Comparison of ENCODE assay signal across 1 cellular context in genomic region chr15:67550522-67550921, GRCh38.
TF ChIP-seq lines count a peak whose summit lies in the region.

No MANE protein-coding gene starts in this region.

TF ChIP-seq in K562, 482 proteins besides CTCF, POLR2A, EP300 and RAD21 (continued from another document and continues in another):
- TF ChIP-seq, protein P1, sequence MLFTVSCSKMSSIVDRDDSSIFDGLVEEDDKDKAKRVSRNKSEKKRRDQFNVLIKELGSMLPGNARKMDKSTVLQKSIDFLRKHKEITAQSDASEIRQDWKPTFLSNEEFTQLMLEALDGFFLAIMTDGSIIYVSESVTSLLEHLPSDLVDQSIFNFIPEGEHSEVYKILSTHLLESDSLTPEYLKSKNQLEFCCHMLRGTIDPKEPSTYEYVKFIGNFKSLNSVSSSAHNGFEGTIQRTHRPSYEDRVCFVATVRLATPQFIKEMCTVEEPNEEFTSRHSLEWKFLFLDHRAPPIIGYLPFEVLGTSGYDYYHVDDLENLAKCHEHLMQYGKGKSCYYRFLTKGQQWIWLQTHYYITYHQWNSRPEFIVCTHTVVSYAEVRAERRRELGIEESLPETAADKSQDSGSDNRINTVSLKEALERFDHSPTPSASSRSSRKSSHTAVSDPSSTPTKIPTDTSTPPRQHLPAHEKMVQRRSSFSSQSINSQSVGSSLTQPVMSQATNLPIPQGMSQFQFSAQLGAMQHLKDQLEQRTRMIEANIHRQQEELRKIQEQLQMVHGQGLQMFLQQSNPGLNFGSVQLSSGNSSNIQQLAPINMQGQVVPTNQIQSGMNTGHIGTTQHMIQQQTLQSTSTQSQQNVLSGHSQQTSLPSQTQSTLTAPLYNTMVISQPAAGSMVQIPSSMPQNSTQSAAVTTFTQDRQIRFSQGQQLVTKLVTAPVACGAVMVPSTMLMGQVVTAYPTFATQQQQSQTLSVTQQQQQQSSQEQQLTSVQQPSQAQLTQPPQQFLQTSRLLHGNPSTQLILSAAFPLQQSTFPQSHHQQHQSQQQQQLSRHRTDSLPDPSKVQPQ (CRISPR knock-in tag; IDR thresholded peaks at IDR 0.05; ENCODE audit: borderline replicate concordance): no peak
- TF ChIP-seq MAFK (IDR thresholded peaks at IDR 0.05; ENCODE audit: low read length) (peak; percentile 26; the same call in 1 of the 2 replicates), ZFPM2 (CRISPR knock-in tag; IDR thresholded peaks at IDR 0.05) (no peak), NR4A1 (CRISPR knock-in tag; IDR thresholded peaks at IDR 0.05) (no peak), NR4A1 (tag; IDR thresholded peaks at IDR 0.05) (peak; percentile 81), ZBTB5 (IDR thresholded peaks at IDR 0.05) (no peak), GABPA (tag; conservative IDR thresholded peaks at IDR 0.05; ENCODE audit: low read depth) (no peak), BRCA1 (IDR thresholded peaks at IDR 0.05) (no peak), BRCA1 (CRISPR knock-in tag; IDR thresholded peaks at IDR 0.05) (no peak), CBFA2T2 (conservative IDR thresholded peaks at IDR 0.05) (no peak), NCOA6 (IDR thresholded peaks at IDR 0.05) (no peak), CXXC5 (CRISPR knock-in tag; IDR thresholded peaks at IDR 0.05) (peak; percentile 45; the same call in 1 of the 2 replicates), LEF1 (IDR thresholded peaks at IDR 0.05) (peak; percentile 5; the same call in 1 of the 2 replicates), UBTF (IDR thresholded peaks at IDR 0.05; ENCODE audit: borderline replicate concordance in 1 of 2, low read depth in 2 of 2, low read length in 2 of 2) (no peak), CHCHD3 (CRISPR knock-in tag; IDR thresholded peaks at IDR 0.05) (no peak), ZNF696 (CRISPR knock-in tag; conservative IDR thresholded peaks at IDR 0.05) (no peak), RCOR1 (IDR thresholded peaks at IDR 0.05; ENCODE audit: borderline replicate concordance in 1 of 2, low read depth in 2 of 2, low read length in 2 of 2) (peak in 1 of 2 experiments; percentile 73; a peak in 1 of 4 replicates), NFATC3 (IDR thresholded peaks at IDR 0.05) (no peak), RBM15 (IDR thresholded peaks at IDR 0.05; ENCODE audit: insufficient read depth, low read length) (no peak), POU5F1 (IDR thresholded peaks at IDR 0.05; ENCODE audit: borderline replicate concordance, low read depth, low read length, partially characterized antibody) (no peak), PPARD (CRISPR knock-in tag; IDR thresholded peaks at IDR 0.05) (no peak), ERF (CRISPR knock-in tag; IDR thresholded peaks at IDR 0.05) (no peak), PHB (CRISPR knock-in tag; IDR thresholded peaks at IDR 0.05) (no peak), TBP (optimal IDR thresholded peaks at IDR 0.05; ENCODE audit: low read depth, low read length) (no peak), LCOR (CRISPR knock-in tag; IDR thresholded peaks at IDR 0.05) (no peak; the same call in 1 of the 2 replicates), MTA1 (IDR thresholded peaks at IDR 0.05; ENCODE audit: borderline replicate concordance) (0 out of 2 replicates have a peak, but pooled peaks have one; percentile 33), HCFC1 (IDR thresholded peaks at IDR 0.05; ENCODE audit: low read depth, low read length) (no peak), CCAR2 (IDR thresholded peaks at IDR 0.05; ENCODE audit: low read depth, low read length) (no peak), MAFF (IDR thresholded peaks at IDR 0.05; ENCODE audit: low read length) (peak; percentile 44; the same call in 1 of the 2 replicates), RUNX1 (IDR thresholded peaks at IDR 0.05; ENCODE audit: low read depth) (no peak), ZNF133 (CRISPR knock-in tag; IDR thresholded peaks at IDR 0.05) (no peak), MCM7 (IDR thresholded peaks at IDR 0.05) (no peak), RFX7 (CRISPR knock-in tag; IDR thresholded peaks at IDR 0.05) (no peak), RBM25 (IDR thresholded peaks at IDR 0.05; ENCODE audit: low read depth, low read length, severe bottlenecking) (no peak), ELF1 (tag; IDR thresholded peaks at IDR 0.05) (no peak), NCOA4 (IDR thresholded peaks at IDR 0.05; ENCODE audit: partially characterized antibody) (no peak), MEF2D (tag; conservative IDR thresholded peaks at IDR 0.05; ENCODE audit: low read depth) (peak; percentile 79), SLC30A9 (CRISPR knock-in tag; IDR thresholded peaks at IDR 0.05) (no peak), FIP1L1 (IDR thresholded peaks at IDR 0.05; ENCODE audit: low read depth, low read length, poor library complexity, severe bottlenecking) (no peak), BACH1 (tag; IDR thresholded peaks at IDR 0.05) (peak; percentile 80; the same call in 1 of the 2 replicates), U2AF1 (optimal IDR thresholded peaks at IDR 0.05; ENCODE audit: low read depth, low read length) (no peak), JUNB (CRISPR knock-in tag; conservative IDR thresholded peaks at IDR 0.05) (no peak), PTTG1 (tag; IDR thresholded peaks at IDR 0.05; ENCODE audit: low read depth) (peak; percentile 61; the same call in 1 of the 2 replicates), ZNF717 (CRISPR knock-in tag; IDR thresholded peaks at IDR 0.05) (no peak), ZNF436 (CRISPR knock-in tag; IDR thresholded peaks at IDR 0.05) (no peak), ZNF583 (CRISPR knock-in tag; IDR thresholded peaks at IDR 0.05) (no peak), MYNN (IDR thresholded peaks at IDR 0.05) (no peak), MYNN (CRISPR knock-in tag; IDR thresholded peaks at IDR 0.05) (no peak), CBX3 (IDR thresholded peaks at IDR 0.05; ENCODE audit: borderline replicate concordance in 1 of 2, low read length in 2 of 2) (no peak), SIN3A (IDR thresholded peaks at IDR 0.05; ENCODE audit: borderline replicate concordance in 2 of 2, control insufficient read depth in 1 of 2, low read depth in 2 of 2, low read length in 2 of 2) (no peak), POLR2AphosphoS5 (IDR thresholded peaks at IDR 0.05; ENCODE audit: control insufficient read depth, insufficient read depth, low read depth, low read length) (no peak), ZC3H4 (CRISPR knock-in tag; IDR thresholded peaks at IDR 0.05; ENCODE audit: borderline replicate concordance) (no peak), HMGN3 (IDR thresholded peaks at IDR 0.05; ENCODE audit: borderline replicate concordance, extremely low read depth, insufficient read length, low read depth, low read length) (no peak), NCOR1 (IDR thresholded peaks at IDR 0.05) (peak; percentile 22; the same call in 1 of the 2 replicates), ZNF121 (CRISPR knock-in tag; conservative IDR thresholded peaks at IDR 0.05) (no peak), STAG1 (CRISPR knock-in tag; IDR thresholded peaks at IDR 0.05; ENCODE audit: borderline replicate concordance) (no peak)
- TF ChIP-seq, protein P2, sequence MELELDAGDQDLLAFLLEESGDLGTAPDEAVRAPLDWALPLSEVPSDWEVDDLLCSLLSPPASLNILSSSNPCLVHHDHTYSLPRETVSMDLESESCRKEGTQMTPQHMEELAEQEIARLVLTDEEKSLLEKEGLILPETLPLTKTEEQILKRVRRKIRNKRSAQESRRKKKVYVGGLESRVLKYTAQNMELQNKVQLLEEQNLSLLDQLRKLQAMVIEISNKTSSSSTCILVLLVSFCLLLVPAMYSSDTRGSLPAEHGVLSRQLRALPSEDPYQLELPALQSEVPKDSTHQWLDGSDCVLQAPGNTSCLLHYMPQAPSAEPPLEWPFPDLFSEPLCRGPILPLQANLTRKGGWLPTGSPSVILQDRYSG (tag; conservative IDR thresholded peaks at IDR 0.05; ENCODE audit: low read depth): no peak
- TF ChIP-seq, protein P3, sequence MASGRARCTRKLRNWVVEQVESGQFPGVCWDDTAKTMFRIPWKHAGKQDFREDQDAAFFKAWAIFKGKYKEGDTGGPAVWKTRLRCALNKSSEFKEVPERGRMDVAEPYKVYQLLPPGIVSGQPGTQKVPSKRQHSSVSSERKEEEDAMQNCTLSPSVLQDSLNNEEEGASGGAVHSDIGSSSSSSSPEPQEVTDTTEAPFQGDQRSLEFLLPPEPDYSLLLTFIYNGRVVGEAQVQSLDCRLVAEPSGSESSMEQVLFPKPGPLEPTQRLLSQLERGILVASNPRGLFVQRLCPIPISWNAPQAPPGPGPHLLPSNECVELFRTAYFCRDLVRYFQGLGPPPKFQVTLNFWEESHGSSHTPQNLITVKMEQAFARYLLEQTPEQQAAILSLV (tag; IDR thresholded peaks at IDR 0.05): 0 out of 2 replicates have a peak, but pooled peaks have one; percentile 10
- TF ChIP-seq, protein P4, sequence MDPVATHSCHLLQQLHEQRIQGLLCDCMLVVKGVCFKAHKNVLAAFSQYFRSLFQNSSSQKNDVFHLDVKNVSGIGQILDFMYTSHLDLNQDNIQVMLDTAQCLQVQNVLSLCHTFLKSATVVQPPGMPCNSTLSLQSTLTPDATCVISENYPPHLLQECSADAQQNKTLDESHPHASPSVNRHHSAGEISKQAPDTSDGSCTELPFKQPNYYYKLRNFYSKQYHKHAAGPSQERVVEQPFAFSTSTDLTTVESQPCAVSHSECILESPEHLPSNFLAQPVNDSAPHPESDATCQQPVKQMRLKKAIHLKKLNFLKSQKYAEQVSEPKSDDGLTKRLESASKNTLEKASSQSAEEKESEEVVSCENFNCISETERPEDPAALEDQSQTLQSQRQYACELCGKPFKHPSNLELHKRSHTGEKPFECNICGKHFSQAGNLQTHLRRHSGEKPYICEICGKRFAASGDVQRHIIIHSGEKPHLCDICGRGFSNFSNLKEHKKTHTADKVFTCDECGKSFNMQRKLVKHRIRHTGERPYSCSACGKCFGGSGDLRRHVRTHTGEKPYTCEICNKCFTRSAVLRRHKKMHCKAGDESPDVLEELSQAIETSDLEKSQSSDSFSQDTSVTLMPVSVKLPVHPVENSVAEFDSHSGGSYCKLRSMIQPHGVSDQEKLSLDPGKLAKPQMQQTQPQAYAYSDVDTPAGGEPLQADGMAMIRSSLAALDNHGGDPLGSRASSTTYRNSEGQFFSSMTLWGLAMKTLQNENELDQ (CRISPR knock-in tag; IDR thresholded peaks at IDR 0.05; ENCODE audit: borderline replicate concordance): no peak
- TF ChIP-seq, protein P5, sequence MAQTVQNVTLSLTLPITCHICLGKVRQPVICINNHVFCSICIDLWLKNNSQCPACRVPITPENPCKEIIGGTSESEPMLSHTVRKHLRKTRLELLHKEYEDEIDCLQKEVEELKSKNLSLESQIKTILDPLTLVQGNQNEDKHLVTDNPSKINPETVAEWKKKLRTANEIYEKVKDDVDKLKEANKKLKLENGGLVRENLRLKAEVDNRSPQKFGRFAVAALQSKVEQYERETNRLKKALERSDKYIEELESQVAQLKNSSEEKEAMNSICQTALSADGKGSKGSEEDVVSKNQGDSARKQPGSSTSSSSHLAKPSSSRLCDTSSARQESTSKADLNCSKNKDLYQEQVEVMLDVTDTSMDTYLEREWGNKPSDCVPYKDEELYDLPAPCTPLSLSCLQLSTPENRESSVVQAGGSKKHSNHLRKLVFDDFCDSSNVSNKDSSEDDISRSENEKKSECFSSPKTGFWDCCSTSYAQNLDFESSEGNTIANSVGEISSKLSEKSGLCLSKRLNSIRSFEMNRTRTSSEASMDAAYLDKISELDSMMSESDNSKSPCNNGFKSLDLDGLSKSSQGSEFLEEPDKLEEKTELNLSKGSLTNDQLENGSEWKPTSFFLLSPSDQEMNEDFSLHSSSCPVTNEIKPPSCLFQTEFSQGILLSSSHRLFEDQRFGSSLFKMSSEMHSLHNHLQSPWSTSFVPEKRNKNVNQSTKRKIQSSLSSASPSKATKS (CRISPR knock-in tag; IDR thresholded peaks at IDR 0.05): no peak
